Comparison of ENCODE assay signal across 12 cellular contexts in genomic region chr10:22765660-22766547, GRCh38. TPM values are rescaled to one million over a fixed set of nuclear protein-coding genes. Genes with fewer than 3 reads are reported as not detected.
DNase-seq lines count a peak whose midpoint lies in the region; ATAC-seq, FAIRE-seq and TF ChIP-seq lines count a peak whose summit lies in the region.
"Had no signal": no experiment of that assay in that cellular context is flagged by ENCODE, and none has a peak within 500 bp of the region (broad histone marks: within the 10 kb centered on the region; RNA-seq: fewer than 3 reads in every experiment).

No MANE protein-coding gene starts in this region.

- no peaks in the 10 kb centered on the region for H3K36me3 ChIP-seq in neural progenitor cell
- H3K36me3 ChIP-seq: SJSA1 had no signal

- intact Hi-C loops in dendritic cell treated with granulocyte-macrophage colony-stimulating factor and Interleukin-4, amounts not matched to agents 40 ng/mL and 50 ng/mL, for 4 days (cut with micrococcal nuclease): no loop called here

- H3F3A ChIP-seq in neural progenitor cell (ENCODE audit: low read depth): no peaks in the 10 kb centered on the region

- no peak for DNase-seq in NCI-H69 (lab: John Stamatoyannopoulos, UW)
- no peak for DNase-seq in H54 (ENCODE audit: insufficient read length, low spot score)
- no peak for DNase-seq in neural progenitor cell (ENCODE audit: low spot score)
- DNase-seq: NCI-H1092 had no signal

- H3K9me3 ChIP-seq in neural progenitor cell (ENCODE audit: low read depth): no peaks in the 10 kb centered on the region
- H3K9me3 ChIP-seq: SJSA1 had no signal

- H3K36me3 Mint-ChIP-seq in dendritic cell treated with granulocyte-macrophage colony-stimulating factor and Interleukin-4, amounts not matched to agents 40 ng/mL and 50 ng/mL, for 4 days (ENCODE audit: low read depth): no peaks in the 10 kb centered on the region
- H3K36me3 Mint-ChIP-seq in neural progenitor cell: no peaks in the 10 kb centered on the region

- H3K79me2 ChIP-seq in neural progenitor cell (ENCODE audit: low read depth): no peaks in the 10 kb centered on the region

- H3K27me3 ChIP-seq in neural progenitor cell: no peaks in the 10 kb centered on the region
- H3K27me3 ChIP-seq: SJSA1 had no signal

- H4K20me1 ChIP-seq in neural progenitor cell (ENCODE audit: low read depth): no peaks in the 10 kb centered on the region

- no peak overlapping the region for H3K4me3 ChIP-seq in neural progenitor cell
- H3K4me3 ChIP-seq: SJSA1 had no signal

- H3K4me1 Mint-ChIP-seq in dendritic cell treated with granulocyte-macrophage colony-stimulating factor and Interleukin-4, amounts not matched to agents 40 ng/mL and 50 ng/mL, for 4 days (ENCODE audit: low read depth): peaks cover 42% of the 10 kb centered on the region
- H3K4me1 Mint-ChIP-seq in neural progenitor cell: peaks cover 13% of the 10 kb centered on the region

- no peak overlapping the region for H2AFZ ChIP-seq in neural progenitor cell (replicated peaks)

- peaks cover 8% of the 10 kb centered on the region for H3K27me3 Mint-ChIP-seq in dendritic cell treated with granulocyte-macrophage colony-stimulating factor and Interleukin-4, amounts not matched to agents 40 ng/mL and 50 ng/mL, for 4 days
- peaks cover 4% of the 10 kb centered on the region for H3K27me3 Mint-ChIP-seq in neural progenitor cell (ENCODE audit: insufficient read depth, low read depth)

- no peak for FAIRE-seq in H54 (lab: Jason Lieb, UNC)
- FAIRE-seq: colon had no signal

- no peaks in the 10 kb centered on the region for H3K9me3 Mint-ChIP-seq in dendritic cell treated with granulocyte-macrophage colony-stimulating factor and Interleukin-4, amounts not matched to agents 40 ng/mL and 50 ng/mL, for 4 days
- H3K9me3 Mint-ChIP-seq in neural progenitor cell: no peaks in the 10 kb centered on the region

- TF ChIP-seq POLR2A in H54 (IDR thresholded peaks at IDR 0.05; ENCODE audit: low read depth, low read length): no peak

- H3K27ac ChIP-seq in neural progenitor cell: no peak overlapping the region
- H3K27ac ChIP-seq: SJSA1 had no signal

- no peaks in the 10 kb centered on the region for H3K4me1 ChIP-seq in neural progenitor cell
- H3K4me1 ChIP-seq: SJSA1 had no signal

- TF ChIP-seq CTCF in neural progenitor cell (IDR thresholded peaks at IDR 0.05): no peak

- H3K4me2 ChIP-seq in neural progenitor cell: no peak overlapping the region

- no peak overlapping the region for H3K9ac ChIP-seq in neural progenitor cell

- peak overlapping the region; percentile 25 for H3K27ac Mint-ChIP-seq in dendritic cell treated with granulocyte-macrophage colony-stimulating factor and Interleukin-4, amounts not matched to agents 40 ng/mL and 50 ng/mL, for 4 days
- no peak overlapping the region for H3K27ac Mint-ChIP-seq in neural progenitor cell

- no peak overlapping the region for H3K4me3 Mint-ChIP-seq in dendritic cell treated with granulocyte-macrophage colony-stimulating factor and Interleukin-4, amounts not matched to agents 40 ng/mL and 50 ng/mL, for 4 days
- H3K4me3 Mint-ChIP-seq in neural progenitor cell: no peak overlapping the region

- peak; percentile 58 for ATAC-seq in GM18499 (IDR thresholded peaks at IDR 0.05; ENCODE audit: insufficient read depth, unreplicated experiment)
- ATAC-seq in GM21381 (IDR thresholded peaks at IDR 0.05; ENCODE audit: unreplicated experiment): peak; percentile 66
- ATAC-seq in HG03354 (IDR thresholded peaks at IDR 0.05; ENCODE audit: poor library complexity, severe bottlenecking, unreplicated experiment): peak; percentile 79
- no peak for ATAC-seq in HG03135 (IDR thresholded peaks at IDR 0.05; ENCODE audit: unreplicated experiment)
- ATAC-seq: HCT116 had no signal

RNA-seq across cellular contexts. Expression of gene PIP4K2A, which starts 51.5 kb away (rescaled TPM):
- 23.7 and 37.6 TPM in 2 replicates for total RNA-seq in neural progenitor cell (ENCODE audit: low replicate concordance)
